ENCODE assay signal across 8 cellular contexts in the genomic region with DNA sequence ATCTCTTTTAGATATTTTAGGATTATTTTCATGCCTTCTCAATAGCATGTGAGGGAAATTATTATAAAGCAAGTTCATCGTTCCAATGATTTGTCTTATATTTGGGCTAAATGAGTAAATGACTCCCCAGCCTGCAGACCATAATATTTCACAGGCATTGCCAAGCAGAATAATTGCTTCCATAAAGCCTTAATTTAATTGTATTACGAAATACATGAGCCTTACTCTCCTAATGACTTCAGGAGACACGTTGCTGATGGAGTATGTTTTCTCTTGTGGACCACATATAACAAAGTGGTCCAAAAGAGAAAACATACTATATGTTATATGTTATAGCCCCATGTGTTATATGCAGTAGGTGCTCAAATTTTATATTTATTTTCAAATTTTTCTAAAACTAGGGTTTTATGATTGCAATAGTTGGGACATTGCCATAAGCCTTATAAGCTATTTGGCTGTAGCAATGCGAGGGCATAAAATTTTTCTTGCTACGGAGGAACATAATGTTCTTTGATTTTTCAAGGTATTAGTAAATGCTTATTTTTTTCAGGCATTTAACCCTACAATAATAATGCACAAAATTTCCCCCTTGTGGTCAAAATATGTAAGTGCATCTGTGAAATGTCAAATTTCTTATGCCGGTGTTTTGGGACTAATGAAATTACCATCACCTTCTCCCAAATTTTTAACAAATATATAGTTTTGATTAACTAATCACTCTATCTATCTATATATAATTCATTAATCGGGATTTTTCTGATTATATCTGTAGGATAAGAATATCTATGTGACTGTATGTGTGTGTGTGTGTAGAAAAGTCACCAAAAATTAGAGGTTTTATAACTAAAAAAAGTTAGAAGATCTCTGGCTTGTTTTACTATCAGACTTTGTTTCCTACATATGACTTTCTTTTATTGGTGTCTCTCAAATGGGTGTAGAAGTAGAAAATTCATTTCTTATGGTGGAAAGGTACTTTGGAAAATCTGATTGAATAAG. TPM values are rescaled to one million over a fixed set of nuclear protein-coding genes. Genes with fewer than 3 reads are reported as not detected.
DNase-seq lines count a peak whose midpoint lies in the region; ATAC-seq and TF ChIP-seq lines count a peak whose summit lies in the region.
"Had no signal": no experiment of that assay in that cellular context is flagged by ENCODE, and none has a peak within 500 bp of the region (broad histone marks: within the 10 kb centered on the region; RNA-seq: fewer than 3 reads in every experiment).

No MANE protein-coding gene starts in this region.

- no peak overlapping the region for H2AFZ ChIP-seq in parathyroid adenoma

- peaks cover 33% of the 10 kb centered on the region for H3K27me3 Mint-ChIP-seq in chondrocyte (ENCODE audit: low read depth)

- H3K4me1 ChIP-seq in parathyroid adenoma = no peaks in the 10 kb centered on the region

- DNase-seq in Kasumi-1 (lab: John Stamatoyannopoulos, UW) = peak; percentile 19 to 44
- no peak for DNase-seq in chondrocyte (ENCODE audit: low spot score)
- no peak for DNase-seq in H4 (ENCODE audit: low spot score)
- DNase-seq in GDM1 (lab: John Stamatoyannopoulos, UW) = no peak
- DNase-seq: activated T-cell treated with anti-CD3 and anti-CD28 coated beads, Interleukin-2, amount 50 U/mL, for 48 hours had no signal

- H3K36me3 ChIP-seq in parathyroid adenoma (ENCODE audit: control insufficient read depth, insufficient read depth, low read length) = no peaks in the 10 kb centered on the region

- H3K27ac Mint-ChIP-seq in chondrocyte (ENCODE audit: unreplicated experiment) = no peak overlapping the region

- H3K27me3 ChIP-seq in parathyroid adenoma (ENCODE audit: control insufficient read depth, insufficient read depth, low read length) = no peaks in the 10 kb centered on the region

- H3K4me3 ChIP-seq in parathyroid adenoma (ENCODE audit: low read depth, low read length) = no peak overlapping the region

- no peaks in the 10 kb centered on the region for H3K79me2 ChIP-seq in parathyroid adenoma

- no peak for ATAC-seq in GM21825 (IDR thresholded peaks at IDR 0.05; ENCODE audit: unreplicated experiment)

- H3K9me3 Mint-ChIP-seq in chondrocyte (ENCODE audit: low read depth) = peaks cover 9% of the 10 kb centered on the region

- no peaks in the 10 kb centered on the region for H3K9me3 ChIP-seq in parathyroid adenoma (ENCODE audit: control insufficient read depth, low read length)

- H3K4me2 ChIP-seq in parathyroid adenoma (ENCODE audit: low read length) = no peak overlapping the region

- H3K27ac ChIP-seq in parathyroid adenoma = no peak overlapping the region

- H3K9ac ChIP-seq in parathyroid adenoma = no peak overlapping the region

- no peaks in the 10 kb centered on the region for H3K36me3 Mint-ChIP-seq in chondrocyte (ENCODE audit: low read depth)

- TF ChIP-seq CTCF in GM12872 (IDR thresholded peaks at IDR 0.05; ENCODE audit: insufficient read depth, low read depth, low read length) (peak; percentile 40), chondrocyte (IDR thresholded peaks at IDR 0.05) (peak; percentile 89), parathyroid adenoma (IDR thresholded peaks at IDR 0.05) (peak; percentile 7)

- H3K4me1 Mint-ChIP-seq in chondrocyte (ENCODE audit: low read depth) = no peaks in the 10 kb centered on the region

- H3K4me3 Mint-ChIP-seq in chondrocyte (ENCODE audit: unreplicated experiment) = no peak overlapping the region

RNA-seq across cellular contexts. Expression of gene TMPRSS11D, which starts 26.4 kb away (rescaled TPM):
- total RNA-seq in chondrocyte = not detected in 3 replicates
- total RNA-seq in H4 (2014; rRNA removed; shearing (Covaris generic)) = 0.04 TPM in 1 of 2 replicates, not detected in the other

RNA-seq across cellular contexts. Expression of gene TMPRSS11A, which starts 53.1 kb away (rescaled TPM):
- not detected in 3 replicates for total RNA-seq in chondrocyte
- total RNA-seq in H4 (2014; rRNA removed; shearing (Covaris generic)) = not detected in 2 replicates

Comparison
In these comparisons a context has a peak if more than half of its experiments do, and no peak if none do; other contexts are left out.
1. CTCF ChIP-seq: peak in every context shown above with its lines; median percentile 89 in chondrocyte; 40 in GM12872; 7 in parathyroid adenoma.
2. DNase-seq: peak in Kasumi-1 (2 of 2); none in chondrocyte (single experiment), H4 (single experiment) and GDM1 (single experiment).